In genomic region chr2:232549655-232550350, GRCh38 we compare ENCODE assay signal across 8 cellular contexts. TPM values are rescaled to one million over a fixed set of nuclear protein-coding genes. Genes with fewer than 3 reads are reported as not detected.
DNase-seq lines count a peak whose midpoint lies in the region; ATAC-seq and TF ChIP-seq lines count a peak whose summit lies in the region.

No MANE protein-coding gene starts in this region.

- H3K36me3 ChIP-seq in SJSA1 = peaks cover 68% of the 10 kb centered on the region
- no peaks in the 10 kb centered on the region for H3K36me3 ChIP-seq in fibroblast of lung (ENCODE audit: control insufficient read depth, insufficient read depth, low read length)
- peaks cover 0 to 16% of the 10 kb centered on the region in 2 donors for H3K36me3 ChIP-seq in gastrocnemius medialis

- in situ Hi-C loops in gastrocnemius medialis (cut with MboI; ENCODE audit: low sequenced_read_pairs in 4 of 4) = no loop called here

- intact Hi-C loops in gastrocnemius medialis (cut with DNase I; ENCODE audit: low total_unique reads) = loop anchor here (2.0 kb wide), 2 partner anchors 23 to 25 kb away; partner anchors contain the start of gene CHRND

- H4K20me1 ChIP-seq in fibroblast of lung (ENCODE audit: control insufficient read depth, extremely low read depth, insufficient read depth, low read length) = no peaks in the 10 kb centered on the region

- H3K4me3 ChIP-seq in HFF-Myc (replicated peaks; ENCODE audit: low read depth, low read length) (peak overlapping the region; percentile 97), SJSA1 (peak overlapping the region; percentile 89), fibroblast of lung (replicated peaks in 1 of 4; ENCODE audit: control extremely low read depth in 1 of 4, insufficient read depth in 1 of 4, low read depth in 3 of 4, low read length in 4 of 4) (peak overlapping the region; percentile 77 to 95 (median 90)), gastrocnemius medialis (peak overlapping the region; percentile 70 to 100 (median 92))

- DNase-seq in HFF-Myc (ENCODE audit: extremely low read depth, low read depth) (no peak), SJSA1 (ENCODE audit: low read depth in 1 of 2, low spot score in 2 of 2) (no peak), fibroblast of lung (ENCODE audit: low read depth in 2 of 2) (no peak), gastrocnemius medialis (no peak), NCI-H1417 (lab: John Stamatoyannopoulos, UW) (no peak), NCI-H446 (lab: John Stamatoyannopoulos, UW) (no peak), NCI-H2171 treated with DMSO at 0.1 percent for 48 hours (lab: John Stamatoyannopoulos, UW) (no peak)

- H3K27ac ChIP-seq in SJSA1 (peak overlapping the region; percentile 97), fibroblast of lung (ENCODE audit: insufficient read depth, low read length) (peak overlapping the region; percentile 97), gastrocnemius medialis (peak overlapping the region; percentile 95 to 100 (median 99))

- ATAC-seq in gastrocnemius medialis = peak in 1 of 2 donors; percentile 52
- no peak for ATAC-seq in GM21515 (IDR thresholded peaks at IDR 0.05; ENCODE audit: unreplicated experiment)

- H3K27me3 ChIP-seq in SJSA1 (replicated peaks) = no peaks in the 10 kb centered on the region
- no peaks in the 10 kb centered on the region for H3K27me3 ChIP-seq in fibroblast of lung (ENCODE audit: control insufficient read depth, insufficient read depth, low read length)
- H3K27me3 ChIP-seq in gastrocnemius medialis = no peaks in the 10 kb centered on the region

- H2AFZ ChIP-seq in fibroblast of lung (ENCODE audit: low read length) = peak overlapping the region; percentile 84

- H3K4me1 ChIP-seq in SJSA1 (replicated peaks) (peaks cover 6% of the 10 kb centered on the region), fibroblast of lung (ENCODE audit: control insufficient read depth, extremely low read depth, insufficient read depth, low read length) (no peaks in the 10 kb centered on the region), gastrocnemius medialis (peaks cover 40 to 46% of the 10 kb centered on the region in 2 donors)

- peak overlapping the region; percentile 99 for H3K9ac ChIP-seq in fibroblast of lung (ENCODE audit: insufficient read depth, low read length)

- H3K79me2 ChIP-seq in fibroblast of lung (ENCODE audit: control insufficient read depth, insufficient read depth, low read length) = peaks cover 41% of the 10 kb centered on the region

- H3K4me2 ChIP-seq in fibroblast of lung (ENCODE audit: extremely low read depth, insufficient read depth, low read length) = peak overlapping the region; percentile 76

- TF ChIP-seq CTCF in HFF-Myc (IDR thresholded peaks at IDR 0.05; ENCODE audit: low read depth, low read length, missing control alignments) (no peak), fibroblast of lung (conservative IDR thresholded peaks at IDR 0.05 in 1 of 2, IDR thresholded peaks at IDR 0.05 in 1 of 2; ENCODE audit: low read depth in 1 of 2, low read length in 2 of 2) (no peak), gastrocnemius medialis (IDR thresholded peaks at IDR 0.05 in 4 of 5, conservative IDR thresholded peaks at IDR 0.05 in 1 of 5) (no peak)

- no peak for TF ChIP-seq POLR2A in gastrocnemius medialis (IDR thresholded peaks at IDR 0.05)

- 0 out of 2 replicates have a peak, but pooled peaks cover 7% of the 10 kb centered on the region for H3K9me3 ChIP-seq in SJSA1 (replicated peaks)
- no peaks in the 10 kb centered on the region for H3K9me3 ChIP-seq in fibroblast of lung (ENCODE audit: control insufficient read depth, insufficient read depth, low read depth, low read length)
- no peaks in the 10 kb centered on the region for H3K9me3 ChIP-seq in gastrocnemius medialis

RNA-seq across cellular contexts. Expression of gene TIGD1, which starts 0.6 kb away (rescaled TPM):
- 3.7 and 5.0 TPM in 2 replicates for total RNA-seq in SJSA1 (2014; rRNA removed; shearing (Covaris generic))
- 2.1 and 4.0 TPM in 2 replicates for total RNA-seq in fibroblast of lung
- polyA plus RNA-seq in fibroblast of lung = 2.5 and 3.0 TPM in 2 replicates
- polyA plus RNA-seq in fibroblast of lung (2012) = 1.4 and 2.1 TPM in 2 replicates
- 0.12 and 1.6 TPM in 2 replicates for polyA minus RNA-seq in fibroblast of lung (ENCODE audit: low replicate concordance)
- 1 to 10 TPM; 1.4 to 3.0 (median 2.1) TPM for total RNA-seq in gastrocnemius medialis

RNA-seq across cellular contexts. Expression of gene EIF4E2, which starts 0.7 kb away (rescaled TPM):
- 105 and 124 TPM in 2 replicates for total RNA-seq in SJSA1 (2014; rRNA removed; shearing (Covaris generic))
- total RNA-seq in fibroblast of lung (94.5 and 101 TPM in 2 replicates), gastrocnemius medialis (100 to 1,000 TPM in 1 of 4 donors, 10 to 100 TPM in 3; 57.9 to 111 (median 71.2) TPM)
- polyA plus RNA-seq in fibroblast of lung = 75.3 and 77.6 TPM in 2 replicates
- polyA plus RNA-seq in fibroblast of lung (2012) = 92.7 and 118 TPM in 2 replicates
- polyA minus RNA-seq in fibroblast of lung (ENCODE audit: low replicate concordance) = 31.8 and 54.8 TPM in 2 replicates

RNA-seq across cellular contexts. Expression of gene CHRNG, which starts 10.3 kb away (rescaled TPM):
- total RNA-seq in SJSA1 (2014; rRNA removed; shearing (Covaris generic)) = not detected in 2 replicates
- total RNA-seq in fibroblast of lung (not detected in 2 replicates), gastrocnemius medialis (10 to 100 TPM in 3 of 4 donors, 1 to 10 TPM in 1; 3.5 to 57.5 (median 24.6) TPM)
- polyA plus RNA-seq in fibroblast of lung = not detected in 2 replicates
- polyA plus RNA-seq in fibroblast of lung (2012) = not detected in 2 replicates
- polyA minus RNA-seq in fibroblast of lung (ENCODE audit: low replicate concordance) = not detected in 2 replicates

RNA-seq across cellular contexts. Expression of gene CHRND, which starts 23.8 kb away (rescaled TPM):
- not detected in 2 replicates for total RNA-seq in SJSA1 (2014; rRNA removed; shearing (Covaris generic))
- total RNA-seq in fibroblast of lung = not detected in 2 replicates
- polyA plus RNA-seq in fibroblast of lung = not detected in 2 replicates
- polyA plus RNA-seq in fibroblast of lung (2012) = not detected in 2 replicates
- polyA minus RNA-seq in fibroblast of lung (ENCODE audit: low replicate concordance) = not detected in 2 replicates
- total RNA-seq in gastrocnemius medialis = 100 to 1,000 TPM in 1 of 4 donors, 10 to 100 TPM in 3; 49.1 to 119 (median 81.1) TPM

RNA-seq across cellular contexts. Expression of gene PRSS56, which starts 29.6 kb away (rescaled TPM):
- total RNA-seq in SJSA1 (2014; rRNA removed; shearing (Covaris generic)) = not detected in 2 replicates
- not detected in 2 replicates for total RNA-seq in fibroblast of lung
- not detected in 2 replicates for polyA plus RNA-seq in fibroblast of lung
- not detected in 2 replicates for polyA plus RNA-seq in fibroblast of lung (2012)
- not detected in 2 replicates for polyA minus RNA-seq in fibroblast of lung (ENCODE audit: low replicate concordance)
- total RNA-seq in gastrocnemius medialis = 1 to 10 TPM; 1.0 to 3.2 (median 2.2) TPM
